ENCODE assay signal across 13 cellular contexts in the genomic region with DNA sequence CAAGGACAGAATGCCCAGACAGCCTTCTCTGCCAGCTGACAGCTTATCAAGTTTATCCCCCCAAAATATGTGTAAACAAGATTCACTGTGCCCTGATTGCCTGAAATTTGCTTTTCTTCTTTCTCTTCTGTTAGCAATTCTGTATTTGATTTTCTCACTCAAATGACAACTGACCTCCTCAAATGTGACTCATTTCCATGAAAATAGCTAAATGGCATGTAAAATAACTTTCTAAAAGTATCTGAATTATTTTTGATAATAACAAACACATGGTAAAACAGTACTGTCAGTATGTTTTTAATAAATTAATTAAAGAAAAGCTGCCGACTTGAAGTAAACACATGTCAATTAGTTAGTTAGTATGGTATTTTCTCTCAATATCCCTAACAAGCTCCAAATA.
DNase-seq lines count a peak whose midpoint lies in the region; ATAC-seq and TF ChIP-seq lines count a peak whose summit lies in the region.
"Had no signal": no experiment of that assay in that cellular context is flagged by ENCODE, and none has a peak within 500 bp of the region (broad histone marks: within the 10 kb centered on the region; RNA-seq: fewer than 3 reads in every experiment).

No MANE protein-coding gene starts in this region.

- H3K36me3 ChIP-seq in neuronal stem cell (replicated peaks in 1 of 2; ENCODE audit: control insufficient read depth in 2 of 2, insufficient read depth in 2 of 2, low read length in 2 of 2), result no peaks in the 10 kb centered on the region
- H3K36me3 ChIP-seq: BLaER1 treated with 17β-estradiol and CSF1 and Interleukin-3, amounts not matched to agents 10 nM and 100 nM had no signal

- H3K18ac ChIP-seq in neuronal stem cell (ENCODE audit: low read length), result no peak overlapping the region

- H2AK5ac ChIP-seq in neuronal stem cell (ENCODE audit: low read depth, low read length), result no peak overlapping the region

- no peak overlapping the region for H2BK15ac ChIP-seq in neuronal stem cell (ENCODE audit: low read length)

- TF ChIP-seq CTCF in AG10803 (conservative IDR thresholded peaks at IDR 0.05; ENCODE audit: low read length), result no peak

- H3K9ac ChIP-seq in neuronal stem cell (ENCODE audit: low read depth, low read length, poor library complexity), result no peak overlapping the region
- H3K9ac ChIP-seq: BLaER1 treated with 17β-estradiol and CSF1 and Interleukin-3, amounts not matched to agents 10 nM and 100 nM; KMS-11 had no signal

- no peak overlapping the region for H3K4ac ChIP-seq in neuronal stem cell (ENCODE audit: low read length)

- no peak overlapping the region for H3K23ac ChIP-seq in neuronal stem cell (ENCODE audit: low read depth, low read length, poor library complexity)

- H3K9me3 ChIP-seq in neuronal stem cell (replicated peaks in 1 of 2; ENCODE audit: control insufficient read depth in 2 of 2, insufficient read depth in 1 of 2, low read depth in 1 of 2, low read length in 2 of 2), result no peaks in the 10 kb centered on the region
- H3K9me3 ChIP-seq: BLaER1 treated with 17β-estradiol and CSF1 and Interleukin-3, amounts not matched to agents 10 nM and 100 nM had no signal

- peaks cover 0 to 7% of the 10 kb centered on the region in 2 donors for H3K4me1 ChIP-seq in neuronal stem cell (ENCODE audit: control insufficient read depth in 2 of 2, insufficient read depth in 1 of 2, low read depth in 1 of 2, low read length in 2 of 2)
- H3K4me1 ChIP-seq: BLaER1 treated with 17β-estradiol and CSF1 and Interleukin-3, amounts not matched to agents 10 nM and 100 nM had no signal

- peak; percentile 26 for DNase-seq in AG10803 (ENCODE audit: low read depth)
- DNase-seq in EH (ENCODE audit: low read depth), result peak; percentile 13
- no peak for DNase-seq in DMS53 treated with DMSO at 0.1 percent for 48 hours (lab: John Stamatoyannopoulos, UW; ENCODE audit: unreplicated experiment)
- DNase-seq in neuronal stem cell (ENCODE audit: low spot score), result no peak
- DNase-seq: ACHN; Calu3; CD8-positive, alpha-beta T cell; DND-41; H9 had no signal

- H2BK5ac ChIP-seq in neuronal stem cell (ENCODE audit: low read length), result no peak overlapping the region

- no peak overlapping the region for H2BK120ac ChIP-seq in neuronal stem cell (ENCODE audit: low read depth, low read length)

- ATAC-seq in SK-N-SH treated with all-trans-retinoic acid at 6 μM for 48 hours, result peak; percentile 79
- ATAC-seq in GM21526 (IDR thresholded peaks at IDR 0.05; ENCODE audit: low FRiP score, unreplicated experiment), result no peak
- ATAC-seq: CD8-positive, alpha-beta T cell had no signal

- no peak overlapping the region for H4K91ac ChIP-seq in neuronal stem cell (ENCODE audit: low read depth, low read length, poor library complexity)

- no peak overlapping the region for H2BK12ac ChIP-seq in neuronal stem cell (ENCODE audit: low read length)

- H3K4me3 ChIP-seq in AG10803 (ENCODE audit: low read length), result no peak overlapping the region
- no peak overlapping the region for H3K4me3 ChIP-seq in neuronal stem cell (ENCODE audit: low read length in 2 of 2)
- H3K4me3 ChIP-seq: BLaER1 treated with 17β-estradiol and CSF1 and Interleukin-3, amounts not matched to agents 10 nM and 100 nM had no signal

- no peaks in the 10 kb centered on the region for H3K27me3 ChIP-seq in neuronal stem cell (ENCODE audit: control insufficient read depth in 3 of 3, insufficient read depth in 3 of 3, low read depth in 1 of 3, low read length in 3 of 3)
- H3K27me3 ChIP-seq: BLaER1 treated with 17β-estradiol and CSF1 and Interleukin-3, amounts not matched to agents 10 nM and 100 nM had no signal

- H3K4me2 ChIP-seq in neuronal stem cell (ENCODE audit: insufficient read depth, low read length, poor library complexity, severe bottlenecking), result no peak overlapping the region
- H3K4me2 ChIP-seq: BLaER1 treated with 17β-estradiol and CSF1 and Interleukin-3, amounts not matched to agents 10 nM and 100 nM; KMS-11 had no signal

- no peak overlapping the region for H4K8ac ChIP-seq in neuronal stem cell (ENCODE audit: low read depth, low read length)

- H2AFZ ChIP-seq in neuronal stem cell (ENCODE audit: low read length), result no peak overlapping the region

- no peak overlapping the region for H3K27ac ChIP-seq in neuronal stem cell (replicated peaks; ENCODE audit: low read length)
- H3K27ac ChIP-seq: BLaER1 treated with 17β-estradiol and CSF1 and Interleukin-3, amounts not matched to agents 10 nM and 100 nM; KMS-11 had no signal

- WGBS in neuronal stem cell (ENCODE audit: extremely low coverage in 2 of 2, insufficient read length in 2 of 2, insufficient replicate concordance in 1 of 2), 2 donors, result no CpG with 5 or more reads among the region's 1 CpG

- H3K14ac ChIP-seq in neuronal stem cell (ENCODE audit: low read length), result no peak overlapping the region

- no peaks in the 10 kb centered on the region for H3K79me1 ChIP-seq in neuronal stem cell (ENCODE audit: low read depth, low read length)

TF ChIP-seq in SK-N-SH treated with all-trans-retinoic acid at 6 μM for 48 hours, 23 proteins besides CTCF, POLR2A, EP300 and RAD21 (continues in another document):
- TF ChIP-seq ISL1 (CRISPR knock-in tag; IDR thresholded peaks at IDR 0.05), result no peak
- no peak for TF ChIP-seq ZNF8 (CRISPR knock-in tag; IDR thresholded peaks at IDR 0.05)
- TF ChIP-seq ZC3H10 (CRISPR knock-in tag; IDR thresholded peaks at IDR 0.05), result no peak
- no peak for TF ChIP-seq PPARA (CRISPR knock-in tag; IDR thresholded peaks at IDR 0.05; ENCODE audit: borderline replicate concordance)
- TF ChIP-seq, protein P1, sequence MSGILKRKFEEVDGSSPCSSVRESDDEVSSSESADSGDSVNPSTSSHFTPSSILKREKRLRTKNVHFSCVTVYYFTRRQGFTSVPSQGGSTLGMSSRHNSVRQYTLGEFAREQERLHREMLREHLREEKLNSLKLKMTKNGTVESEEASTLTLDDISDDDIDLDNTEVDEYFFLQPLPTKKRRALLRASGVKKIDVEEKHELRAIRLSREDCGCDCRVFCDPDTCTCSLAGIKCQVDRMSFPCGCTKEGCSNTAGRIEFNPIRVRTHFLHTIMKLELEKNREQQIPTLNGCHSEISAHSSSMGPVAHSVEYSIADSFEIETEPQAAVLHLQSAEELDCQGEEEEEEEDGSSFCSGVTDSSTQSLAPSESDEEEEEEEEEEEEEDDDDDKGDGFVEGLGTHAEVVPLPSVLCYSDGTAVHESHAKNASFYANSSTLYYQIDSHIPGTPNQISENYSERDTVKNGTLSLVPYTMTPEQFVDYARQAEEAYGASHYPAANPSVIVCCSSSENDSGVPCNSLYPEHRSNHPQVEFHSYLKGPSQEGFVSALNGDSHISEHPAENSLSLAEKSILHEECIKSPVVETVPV (CRISPR knock-in tag; IDR thresholded peaks at IDR 0.05), result no peak
- TF ChIP-seq ARNTL (CRISPR knock-in tag; IDR thresholded peaks at IDR 0.05; ENCODE audit: borderline replicate concordance, low read depth), result no peak
- TF ChIP-seq CSDC2 (CRISPR knock-in tag; IDR thresholded peaks at IDR 0.05), result no peak
- no peak for TF ChIP-seq ZFP30 (CRISPR knock-in tag; IDR thresholded peaks at IDR 0.05)
- TF ChIP-seq ZNF70 (CRISPR knock-in tag; IDR thresholded peaks at IDR 0.05), result no peak
- TF ChIP-seq, protein P2, sequence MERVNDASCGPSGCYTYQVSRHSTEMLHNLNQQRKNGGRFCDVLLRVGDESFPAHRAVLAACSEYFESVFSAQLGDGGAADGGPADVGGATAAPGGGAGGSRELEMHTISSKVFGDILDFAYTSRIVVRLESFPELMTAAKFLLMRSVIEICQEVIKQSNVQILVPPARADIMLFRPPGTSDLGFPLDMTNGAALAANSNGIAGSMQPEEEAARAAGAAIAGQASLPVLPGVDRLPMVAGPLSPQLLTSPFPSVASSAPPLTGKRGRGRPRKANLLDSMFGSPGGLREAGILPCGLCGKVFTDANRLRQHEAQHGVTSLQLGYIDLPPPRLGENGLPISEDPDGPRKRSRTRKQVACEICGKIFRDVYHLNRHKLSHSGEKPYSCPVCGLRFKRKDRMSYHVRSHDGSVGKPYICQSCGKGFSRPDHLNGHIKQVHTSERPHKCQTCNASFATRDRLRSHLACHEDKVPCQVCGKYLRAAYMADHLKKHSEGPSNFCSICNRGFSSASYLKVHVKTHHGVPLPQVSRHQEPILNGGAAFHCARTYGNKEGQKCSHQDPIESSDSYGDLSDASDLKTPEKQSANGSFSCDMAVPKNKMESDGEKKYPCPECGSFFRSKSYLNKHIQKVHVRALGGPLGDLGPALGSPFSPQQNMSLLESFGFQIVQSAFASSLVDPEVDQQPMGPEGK (CRISPR knock-in tag; IDR thresholded peaks at IDR 0.05; ENCODE audit: borderline replicate concordance), result no peak
- no peak for TF ChIP-seq TOX (CRISPR knock-in tag; IDR thresholded peaks at IDR 0.05; ENCODE audit: borderline replicate concordance)
- TF ChIP-seq ESRRG (CRISPR knock-in tag; IDR thresholded peaks at IDR 0.05), result no peak
- no peak for TF ChIP-seq ZFP3 (CRISPR knock-in tag; IDR thresholded peaks at IDR 0.05)
- TF ChIP-seq ZNF565 (CRISPR knock-in tag; conservative IDR thresholded peaks at IDR 0.05; ENCODE audit: low read depth), result no peak
- no peak for TF ChIP-seq RARB (CRISPR knock-in tag; IDR thresholded peaks at IDR 0.05)
- TF ChIP-seq GLIS3 (CRISPR knock-in tag; IDR thresholded peaks at IDR 0.05), result no peak
- TF ChIP-seq, protein P3, sequence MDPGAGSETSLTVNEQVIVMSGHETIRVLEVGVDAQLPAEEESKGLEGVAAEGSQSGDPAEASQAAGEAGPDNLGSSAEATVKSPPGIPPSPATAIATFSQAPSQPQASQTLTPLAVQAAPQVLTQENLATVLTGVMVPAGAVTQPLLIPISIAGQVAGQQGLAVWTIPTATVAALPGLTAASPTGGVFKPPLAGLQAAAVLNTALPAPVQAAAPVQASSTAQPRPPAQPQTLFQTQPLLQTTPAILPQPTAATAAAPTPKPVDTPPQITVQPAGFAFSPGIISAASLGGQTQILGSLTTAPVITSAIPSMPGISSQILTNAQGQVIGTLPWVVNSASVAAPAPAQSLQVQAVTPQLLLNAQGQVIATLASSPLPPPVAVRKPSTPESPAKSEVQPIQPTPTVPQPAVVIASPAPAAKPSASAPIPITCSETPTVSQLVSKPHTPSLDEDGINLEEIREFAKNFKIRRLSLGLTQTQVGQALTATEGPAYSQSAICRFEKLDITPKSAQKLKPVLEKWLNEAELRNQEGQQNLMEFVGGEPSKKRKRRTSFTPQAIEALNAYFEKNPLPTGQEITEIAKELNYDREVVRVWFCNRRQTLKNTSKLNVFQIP (CRISPR knock-in tag; IDR thresholded peaks at IDR 0.05; ENCODE audit: borderline replicate concordance, low read depth), result no peak

Comparison
In these comparisons a context has a peak if more than half of its experiments do, and no peak if none do; other contexts are left out.
1. DNase-seq: peak in AG10803 (single experiment) and EH (single experiment); none in DMS53 treated with DMSO at 0.1 percent for 48 hours (single experiment) and neuronal stem cell (single experiment).